ENCODE assay signal across 1 cellular context in genomic region chr20:17471606-17472187, GRCh38.
TF ChIP-seq lines count a peak whose summit lies in the region.

No MANE protein-coding gene starts in this region.

TF ChIP-seq in HepG2, 621 proteins besides CTCF, POLR2A, EP300 and RAD21 (continued from another document):
- TF ChIP-seq E2F1 (CRISPR knock-in tag; IDR thresholded peaks at IDR 0.05) (no peak), NR2F1 (CRISPR knock-in tag; IDR thresholded peaks at IDR 0.05) (no peak), ZBTB34 (CRISPR knock-in tag; IDR thresholded peaks at IDR 0.05) (no peak), NFYB (CRISPR knock-in tag; IDR thresholded peaks at IDR 0.05) (no peak), PHF20 (CRISPR knock-in tag; IDR thresholded peaks at IDR 0.05) (no peak), SP1 (IDR thresholded peaks at IDR 0.05) (no peak), SP1 (CRISPR knock-in tag; IDR thresholded peaks at IDR 0.05) (no peak)
